Comparison of ENCODE assay signal across 1 cellular context in the genomic region with DNA sequence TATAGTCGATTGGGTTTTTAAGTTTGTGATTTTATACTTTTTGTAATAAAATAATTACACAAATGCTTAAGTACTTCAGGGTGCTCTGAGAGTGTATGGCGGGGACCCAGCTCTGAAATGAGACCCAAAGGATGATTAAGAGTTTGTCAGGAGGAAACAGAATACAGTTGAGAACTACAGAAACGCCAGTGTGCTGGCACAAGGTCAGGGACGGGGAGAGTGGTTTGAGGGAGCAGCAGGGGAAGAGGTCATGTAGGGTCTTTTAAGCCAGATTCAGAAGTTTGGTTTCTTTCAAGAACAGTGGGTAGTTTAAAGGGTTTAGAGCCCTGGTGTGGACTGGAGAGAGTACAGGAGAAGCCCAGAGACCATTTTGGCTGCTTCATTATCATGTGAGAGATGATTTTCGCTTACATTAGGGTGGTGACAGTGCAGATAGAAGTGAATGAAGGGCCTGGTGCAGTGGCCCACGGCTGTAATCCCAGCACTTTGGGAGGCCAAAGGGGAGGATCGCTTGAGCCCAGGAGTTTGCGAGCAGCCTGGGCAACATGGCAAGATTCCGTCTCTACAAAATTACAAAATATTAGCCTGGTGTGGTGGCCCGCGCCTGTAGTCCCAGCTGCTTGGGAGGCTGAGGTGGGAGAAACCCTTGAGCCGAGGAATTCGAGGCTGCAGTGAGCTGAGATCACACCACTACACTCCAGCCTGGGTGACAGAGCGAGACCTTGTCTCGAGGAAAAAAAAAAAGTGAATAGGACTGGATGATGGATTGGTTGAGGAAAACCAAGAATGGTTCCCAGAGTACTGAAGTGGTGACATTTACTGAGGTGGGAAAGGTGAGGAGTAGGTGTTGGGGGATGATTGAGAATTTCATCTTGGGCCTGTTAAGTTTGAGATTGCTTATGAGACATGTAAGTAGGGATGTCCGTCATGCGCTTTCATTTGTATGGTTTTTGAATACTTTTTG.
TF ChIP-seq lines count a peak whose summit lies in the region.

No MANE protein-coding gene starts in this region.

TF ChIP-seq in H1, 55 proteins besides CTCF, POLR2A, EP300 and RAD21:
- TF ChIP-seq, protein P1, sequence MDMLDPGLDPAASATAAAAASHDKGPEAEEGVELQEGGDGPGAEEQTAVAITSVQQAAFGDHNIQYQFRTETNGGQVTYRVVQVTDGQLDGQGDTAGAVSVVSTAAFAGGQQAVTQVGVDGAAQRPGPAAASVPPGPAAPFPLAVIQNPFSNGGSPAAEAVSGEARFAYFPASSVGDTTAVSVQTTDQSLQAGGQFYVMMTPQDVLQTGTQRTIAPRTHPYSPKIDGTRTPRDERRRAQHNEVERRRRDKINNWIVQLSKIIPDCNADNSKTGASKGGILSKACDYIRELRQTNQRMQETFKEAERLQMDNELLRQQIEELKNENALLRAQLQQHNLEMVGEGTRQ (IDR thresholded peaks at IDR 0.05; ENCODE audit: low read length) = no peak
- no peak for TF ChIP-seq GTF2F1 (IDR thresholded peaks at IDR 0.05; ENCODE audit: borderline replicate concordance, low read depth, low read length)
- no peak for TF ChIP-seq RBBP5 (IDR thresholded peaks at IDR 0.05; ENCODE audit: borderline replicate concordance, low read depth, low read length)
- no peak for TF ChIP-seq SIRT6 (IDR thresholded peaks at IDR 0.05; ENCODE audit: low read length)
- no peak for TF ChIP-seq KDM4A (IDR thresholded peaks at IDR 0.05; ENCODE audit: low read depth, low read length, severe bottlenecking)
